ENCODE assay signal across 37 cellular contexts in the genomic region with DNA sequence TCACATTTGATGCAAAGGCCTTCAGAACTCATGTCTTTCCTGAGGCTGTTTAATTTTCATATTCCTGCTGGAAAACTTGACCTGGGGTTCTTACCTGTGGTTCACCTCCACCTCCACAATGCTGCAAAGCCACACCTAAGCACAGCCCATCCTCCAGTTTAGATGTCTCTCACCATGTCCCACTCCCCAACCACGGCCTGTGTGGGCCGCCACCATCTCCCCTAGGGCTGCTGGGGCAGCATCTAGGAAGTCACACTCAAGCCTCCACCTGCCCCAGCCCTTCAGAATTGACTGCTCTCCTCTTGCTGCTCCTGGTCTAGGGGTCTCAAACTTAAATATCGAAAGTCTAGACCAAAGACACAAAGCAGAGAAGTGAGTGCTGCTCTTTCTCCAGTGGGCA.
DNase-seq lines count a peak whose midpoint lies in the region; ATAC-seq, FAIRE-seq and TF ChIP-seq lines count a peak whose summit lies in the region.
"Had no signal": no experiment of that assay in that cellular context is flagged by ENCODE, and none has a peak within 500 bp of the region (broad histone marks: within the 10 kb centered on the region; RNA-seq: fewer than 3 reads in every experiment).

No MANE protein-coding gene starts in this region.

- no peak for FAIRE-seq in H1 (lab: Jason Lieb, UNC)
- FAIRE-seq in urothelium cell line (lab: Jason Lieb, UNC), result peak; percentile 67
- FAIRE-seq in GM19239 (lab: Jason Lieb, UNC), result no peak
- FAIRE-seq: A204.1, A549, D721Med had no signal

- no peak overlapping the region for H2BK15ac ChIP-seq in H1 (ENCODE audit: low read length)

- POLR2A ChIA-PET in HEK293 (lab: Yijun Ruan, JAX) (interaction anchor here (0.7 kb wide), 1 partner anchor 151 kb away, joined by 3 read pairs; no protein-coding TSS in a partner anchor), H1 (lab: Charles Lee; ENCODE audit: partially characterized antibody) (no interaction called here)

- H3K27me3 Mint-ChIP-seq in neural progenitor cell (ENCODE audit: insufficient read depth, low read depth), result peaks cover 4% of the 10 kb centered on the region

- no peak for TF ChIP-seq RAD21 in H1 (IDR thresholded peaks at IDR 0.05 in 1 of 2, conservative IDR thresholded peaks at IDR 0.05 in 1 of 2; ENCODE audit: low read depth in 2 of 2, low read length in 2 of 2)

- no peak overlapping the region for H3K27ac ChIP-seq in HEK293 (ENCODE audit: extremely low read depth, low read depth, low read length)
- H3K27ac ChIP-seq in H1 (ENCODE audit: low read depth, low read length), result no peak overlapping the region
- no peak overlapping the region for H3K27ac ChIP-seq in neural progenitor cell
- H3K27ac ChIP-seq: 22Rv1; A549; BLaER1; BLaER1 treated with 17β-estradiol and CSF1 and Interleukin-3, amounts not matched to agents 10 nM and 100 nM; C4-2B had no signal

- H3K27ac Mint-ChIP-seq in neural progenitor cell, result no peak overlapping the region
- H3K27ac Mint-ChIP-seq: B cell; CD14-positive monocyte; CD4-positive, alpha-beta memory T cell; CD4-positive, alpha-beta T cell; CD4-positive, CD25-positive, alpha-beta regulatory T cell; CD8-positive, alpha-beta memory T cell; CD8-positive, alpha-beta T cell had no signal

- H3K9me3 ChIP-seq in HEK293 (ENCODE audit: control insufficient read depth, insufficient read depth, low read depth, low read length) (peaks cover 7% of the 10 kb centered on the region), H1 (ENCODE audit: insufficient read depth in 2 of 2, low read depth in 1 of 2, low read length in 1 of 2) (no peaks in the 10 kb centered on the region), neural progenitor cell (ENCODE audit: low read depth) (no peaks in the 10 kb centered on the region)
- H3K9me3 ChIP-seq: BE2C, Caco-2 had no signal

- TF ChIP-seq EP300 in H1 (IDR thresholded peaks at IDR 0.05; ENCODE audit: borderline replicate concordance in 1 of 2, low read depth in 2 of 2, low read length in 2 of 2), result no peak

- no peak overlapping the region for H2BK120ac ChIP-seq in H1 (replicated peaks; ENCODE audit: low read depth, low read length)

- no peaks in the 10 kb centered on the region for H3K36me3 Mint-ChIP-seq in neural progenitor cell
- H3K36me3 Mint-ChIP-seq: CD14-positive monocyte; CD4-positive, alpha-beta memory T cell; CD4-positive, CD25-positive, alpha-beta regulatory T cell; CD8-positive, alpha-beta memory T cell; CD8-positive, alpha-beta T cell had no signal

- H3K56ac ChIP-seq in H1 (replicated peaks; ENCODE audit: insufficient read length, low read depth, low read length), result no peak overlapping the region

- TF ChIP-seq CTCF in HEK293 (tag by site-specific recombination; IDR thresholded peaks at IDR 0.05) (no peak), H1 (IDR thresholded peaks at IDR 0.05; ENCODE audit: control extremely low read depth in 1 of 3, insufficient read depth in 1 of 3, low read depth in 1 of 3, low read length in 3 of 3) (no peak), neural progenitor cell (IDR thresholded peaks at IDR 0.05) (no peak)

- H3K4me3 ChIP-seq in HEK293 (ENCODE audit: low read depth, low read length), result no peak overlapping the region
- no peak overlapping the region for H3K4me3 ChIP-seq in H1 (ENCODE audit: extremely low read depth in 1 of 4, insufficient read depth in 2 of 4, low read depth in 3 of 4, low read length in 4 of 4)
- no peak overlapping the region for H3K4me3 ChIP-seq in neural progenitor cell
- H3K4me3 ChIP-seq: A549; BLaER1; BLaER1 treated with 17β-estradiol and CSF1 and Interleukin-3, amounts not matched to agents 10 nM and 100 nM had no signal

- DNase-seq in H1 (ENCODE audit: low read depth in 1 of 2, low spot score in 2 of 2) (no peak), neural progenitor cell (ENCODE audit: low spot score) (no peak), urothelium cell line (ENCODE audit: low spot score) (no peak), GM19239 (ENCODE audit: insufficient read length, low spot score) (no peak), SIG-M5 treated with dmso at 0.1 percent for 504 hours (lab: John Stamatoyannopoulos, UW; ENCODE audit: unreplicated experiment) (no peak)
- DNase-seq in stimulated activated CD8-positive, alpha-beta memory T cell treated with anti-CD3 and anti-CD28 coated beads, Interleukin-4, amount 100 ng/mL, for 48 hours, result no peak
- DNase-seq: 8988T; ACHN; AML-193; BE2C; C1 segment of cervical spinal cord; Caco-2; Calu3; CD4-positive, alpha-beta memory T cell; CD4-positive, alpha-beta T cell; CD4-positive, CD25-positive, alpha-beta regulatory T cell; CD8-positive, alpha-beta memory T cell; CD8-positive, alpha-beta T cell; COR-L47; DMS 273 treated with DMSO at 0.1 percent for 48 hours; DMS153; DMS53; DMS79; DMS79 treated with DMSO at 0.1 percent for 48 hours; DND-41; EL had no signal

- no peak overlapping the region for H4K5ac ChIP-seq in H1 (ENCODE audit: insufficient read length, low read depth, low read length)

- peaks cover 6% of the 10 kb centered on the region for H3K9me3 Mint-ChIP-seq in neural progenitor cell
- H3K9me3 Mint-ChIP-seq: CD4-positive, alpha-beta T cell; CD8-positive, alpha-beta T cell had no signal

- H3K36me3 ChIP-seq in HEK293 (ENCODE audit: control insufficient read depth in 2 of 2, insufficient read depth in 1 of 2, low read length in 2 of 2) (no peaks in the 10 kb centered on the region; a peak in 1 of 3 replicates), H1 (ENCODE audit: control insufficient read depth in 2 of 4, insufficient read depth in 4 of 4, low read length in 3 of 4) (no peaks in the 10 kb centered on the region), neural progenitor cell (no peaks in the 10 kb centered on the region)
- H3K36me3 ChIP-seq: BE2C; BLaER1; BLaER1 treated with 17β-estradiol and CSF1 and Interleukin-3, amounts not matched to agents 10 nM and 100 nM had no signal

- no peaks in the 10 kb centered on the region for H3K4me1 Mint-ChIP-seq in neural progenitor cell

- no peak overlapping the region for H3K14ac ChIP-seq in H1 (ENCODE audit: insufficient read length)

- CTCF ChIA-PET in HEK293 (lab: Yijun Ruan, JAX) (no interaction called here), H1 (lab: Charles Lee; ENCODE audit: partially characterized antibody) (no interaction called here)

- H3K23me2 ChIP-seq in H1 (ENCODE audit: low read depth, low read length), result peaks cover 1% of the 10 kb centered on the region; the same call in 1 of the 2 replicates

- H4K20me1 ChIP-seq in H1 (replicated peaks in 1 of 2; ENCODE audit: control insufficient read depth in 1 of 2, insufficient read depth in 2 of 2, low read length in 2 of 2) (no peaks in the 10 kb centered on the region), neural progenitor cell (ENCODE audit: low read depth) (no peaks in the 10 kb centered on the region)
- H4K20me1 ChIP-seq: BLaER1; BLaER1 treated with 17β-estradiol and CSF1 and Interleukin-3, amounts not matched to agents 10 nM and 100 nM had no signal

- no peaks in the 10 kb centered on the region for H3K79me1 ChIP-seq in H1 (ENCODE audit: low read depth, low read length)

- no peak for TF ChIP-seq POLR2A in H1 (IDR thresholded peaks at IDR 0.05; ENCODE audit: control extremely low read depth in 1 of 2, low read depth in 2 of 2, low read length in 2 of 2)

- H3K23ac ChIP-seq in H1 (ENCODE audit: insufficient read length), result no peak overlapping the region

- H3K79me2 ChIP-seq in H1 (ENCODE audit: control insufficient read depth in 1 of 2, insufficient read depth in 2 of 2, low read length in 2 of 2), result peaks cover 0 to 5% of the 10 kb centered on the region in 2 experiments; a peak in 1 of 4 replicates
- H3K79me2 ChIP-seq in neural progenitor cell (ENCODE audit: low read depth), result no peaks in the 10 kb centered on the region

- no peak overlapping the region for H2BK5ac ChIP-seq in H1 (ENCODE audit: low read depth, low read length)

- H2AFZ ChIP-seq in H1 (ENCODE audit: low read length) (no peak overlapping the region), neural progenitor cell (replicated peaks) (no peak overlapping the region)

- no peak for ATAC-seq in HG03469 (IDR thresholded peaks at IDR 0.05; ENCODE audit: unreplicated experiment)
- ATAC-seq: A549; CD8-positive, alpha-beta T cell had no signal

- H3K4me2 ChIP-seq in H1 (ENCODE audit: insufficient read depth in 1 of 2, low read depth in 2 of 2, low read length in 2 of 2), result no peak overlapping the region
- no peak overlapping the region for H3K4me2 ChIP-seq in neural progenitor cell
- H3K4me2 ChIP-seq: A549; BLaER1; BLaER1 treated with 17β-estradiol and CSF1 and Interleukin-3, amounts not matched to agents 10 nM and 100 nM had no signal

- H3K4me3 Mint-ChIP-seq in neural progenitor cell, result peak overlapping the region; percentile 52
- H3K4me3 Mint-ChIP-seq: B cell; CD14-positive monocyte; CD4-positive, alpha-beta memory T cell; CD4-positive, alpha-beta T cell; CD4-positive, CD25-positive, alpha-beta regulatory T cell; CD8-positive, alpha-beta memory T cell; CD8-positive, alpha-beta T cell had no signal

- WGBS in H1 (ENCODE audit: extremely low coverage in 1 of 2, insufficient coverage in 1 of 2, insufficient read length in 1 of 2, insufficient replicate concordance in 2 of 2, low coverage in 1 of 2, low lambda C conversion rate in 2 of 2, missing lambda C conversion rate in 1 of 2), 2 experiments, result 60% methylated on average over 3 of the region's 3 CpGs; no CpG with 5 or more reads in 1 of the 2 experiments

- no peak overlapping the region for H3K18ac ChIP-seq in H1 (ENCODE audit: extremely low read depth, low read length)

- H3F3A ChIP-seq in neural progenitor cell (ENCODE audit: low read depth), result no peaks in the 10 kb centered on the region

- H3K4ac ChIP-seq in H1 (replicated peaks; ENCODE audit: insufficient read length, low read depth, low read length), result no peak overlapping the region

- no peak overlapping the region for H2BK12ac ChIP-seq in H1 (ENCODE audit: low read depth, low read length)

- H3K27me3 ChIP-seq in H1 (replicated peaks in 1 of 4; ENCODE audit: control insufficient read depth in 3 of 4, extremely low read depth in 1 of 4, insufficient read depth in 3 of 4, low read length in 3 of 4), result peaks cover 0 to 4% (median 3%) of the 10 kb centered on the region in 4 experiments; a peak in 3 of 7 replicates
- peaks cover 20% of the 10 kb centered on the region for H3K27me3 ChIP-seq in neural progenitor cell
- H3K27me3 ChIP-seq: BE2C, BLaER1 had no signal

- no peak overlapping the region for H2BK20ac ChIP-seq in H1 (ENCODE audit: low read length)

- H4K8ac ChIP-seq in H1 (ENCODE audit: extremely low read depth, insufficient read depth, low read length), result no peak overlapping the region

- H2AK5ac ChIP-seq in H1 (ENCODE audit: low read depth, low read length), result 0 out of 2 replicates have a peak overlapping the region, but pooled peaks have one; percentile 39

- H3K9ac ChIP-seq in H1 (replicated peaks in 1 of 4; ENCODE audit: extremely low read depth in 1 of 4, low read depth in 3 of 4, low read length in 3 of 4) (no peak overlapping the region), neural progenitor cell (no peak overlapping the region)
- H3K9ac ChIP-seq: BLaER1; BLaER1 treated with 17β-estradiol and CSF1 and Interleukin-3, amounts not matched to agents 10 nM and 100 nM had no signal

- H3K4me1 ChIP-seq in HEK293 (ENCODE audit: control insufficient read depth, insufficient read depth, low read length) (peaks cover 8% of the 10 kb centered on the region), H1 (replicated peaks in 1 of 4; ENCODE audit: control insufficient read depth in 3 of 4, insufficient read depth in 4 of 4, low read length in 3 of 4) (no peaks in the 10 kb centered on the region; a peak in 1 of 7 replicates), neural progenitor cell (no peaks in the 10 kb centered on the region)
- H3K4me1 ChIP-seq: A549, BE2C, Caco-2 had no signal

- H4K91ac ChIP-seq in H1 (replicated peaks; ENCODE audit: insufficient read length, low read length), result no peak overlapping the region
